ENCODE assay signal across 25 cellular contexts in the genomic region with DNA sequence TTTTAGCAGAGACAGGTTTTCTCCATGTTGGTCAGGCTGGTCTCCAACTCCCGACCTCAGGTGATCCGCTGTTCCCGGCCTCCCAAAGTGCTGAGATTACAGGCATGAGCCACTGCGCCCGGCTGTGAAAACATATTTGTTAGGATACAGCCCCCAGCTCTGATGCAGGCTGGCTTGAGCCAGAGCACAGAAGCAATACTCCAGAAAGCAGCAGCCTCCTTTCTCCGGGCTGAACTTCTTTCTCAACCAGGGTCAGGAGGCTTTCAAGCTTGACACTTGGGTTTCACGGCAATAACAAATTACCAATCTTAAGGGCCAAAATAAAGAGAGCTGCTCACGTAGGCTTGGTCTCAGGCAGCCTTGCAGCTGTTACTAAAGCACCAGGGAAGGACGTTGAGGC. TPM values are rescaled to one million over a fixed set of nuclear protein-coding genes. Genes with fewer than 3 reads are reported as not detected.
"Had no signal": no experiment of that assay in that cellular context is flagged by ENCODE, and none has a peak within 500 bp of the region (broad histone marks: within the 10 kb centered on the region; RNA-seq: fewer than 3 reads in every experiment).

No MANE protein-coding gene starts in this region.

- H3K4me3 ChIP-seq: colonic mucosa, dorsolateral prefrontal cortex, gastroesophageal sphincter, psoas muscle, transverse colon had no signal

- H2AFZ ChIP-seq: parathyroid adenoma had no signal

- H3K9me3 Mint-ChIP-seq: activated naive CD4-positive, alpha-beta T cell treated with anti-CD3 and anti-CD28 coated beads, Interleukin-2, amount 50 U/mL, for 72 hours; activated T-cell treated with anti-CD3 and anti-CD28 coated beads, Interleukin-2, amount 50 U/mL, for 72 hours; effector memory CD8-positive, alpha-beta T cell; natural killer cell had no signal

- H3K4me3 Mint-ChIP-seq: activated T-cell treated with anti-CD3 and anti-CD28 coated beads, Interleukin-2, amount 50 U/mL, for 72 hours; effector memory CD8-positive, alpha-beta T cell; natural killer cell had no signal

- H3K9me3 ChIP-seq: colonic mucosa, gastroesophageal sphincter, psoas muscle, transverse colon had no signal

- H3K27ac ChIP-seq: colonic mucosa, dorsolateral prefrontal cortex, gastroesophageal sphincter, parathyroid adenoma, psoas muscle, transverse colon had no signal

- H3K4me1 Mint-ChIP-seq: natural killer cell had no signal

- H3K27me3 ChIP-seq: colonic mucosa had no signal

- H3K36me3 ChIP-seq: colonic mucosa, gastroesophageal sphincter, transverse colon had no signal

- H3K4me1 ChIP-seq: colonic mucosa, gastroesophageal sphincter, parathyroid adenoma, psoas muscle, transverse colon had no signal

- H3K9ac ChIP-seq: parathyroid adenoma had no signal

- H3K79me2 ChIP-seq: parathyroid adenoma had no signal

- H3K36me3 Mint-ChIP-seq: activated naive CD4-positive, alpha-beta T cell treated with anti-CD3 and anti-CD28 coated beads, Interleukin-2, amount 50 U/mL, for 72 hours; natural killer cell had no signal

- DNase-seq: activated CD4-positive, alpha-beta T cell treated with anti-CD3 and anti-CD28 coated beads for 4 hours; activated CD4-positive, alpha-beta T cell treated with anti-CD3 and anti-CD28 coated beads, Interleukin-2, amount 50 U/mL, for 4 hours; activated naive CD4-positive, alpha-beta T cell; activated T-cell treated with anti-CD3 and anti-CD28 coated beads for 4 hours; activated T-cell treated with anti-CD3 and anti-CD28 coated beads, Interleukin-2, amount 50 U/mL, for 72 hours; colonic mucosa; dorsolateral prefrontal cortex; effector memory CD8-positive, alpha-beta T cell; hippocampal formation; left cardiac atrium; mammary epithelial cell; midbrain; natural killer cell; nucleus accumbens; psoas muscle; stimulated activated CD4-positive, alpha-beta T cell treated with anti-CD3 and anti-CD28 coated beads, Interleukin-2, amount 100 ng/mL, for 48 hours; stimulated activated naive CD4-positive, alpha-beta T cell treated with Interleukin-2 at 50 U/mL for 16 hours; transverse colon had no signal

- H3K27ac Mint-ChIP-seq: activated naive CD4-positive, alpha-beta T cell treated with anti-CD3 and anti-CD28 coated beads, Interleukin-2, amount 50 U/mL, for 72 hours; activated T-cell treated with anti-CD3 and anti-CD28 coated beads, Interleukin-2, amount 50 U/mL, for 72 hours; effector memory CD8-positive, alpha-beta T cell; natural killer cell had no signal

- ATAC-seq: activated naive CD4-positive, alpha-beta T cell treated with anti-CD3 and anti-CD28 coated beads, Interleukin-2, amount 50 U/mL, for 72 hours; activated T-cell treated with anti-CD3 and anti-CD28 coated beads, Interleukin-2, amount 50 U/mL, for 72 hours; effector memory CD8-positive, alpha-beta T cell; gastroesophageal sphincter; left cardiac atrium; natural killer cell; psoas muscle had no signal

RNA-seq across cellular contexts. Expression of gene CECR2, which starts 10.9 kb away (rescaled TPM):
- total RNA-seq: bronchial epithelial cell, endothelial cell of umbilical vein, fibroblast of villous mesenchyme had no signal
- polyA plus RNA-seq: keratinocyte had no signal
